Comparison of ENCODE assay signal across 19 cellular contexts in the genomic region with DNA sequence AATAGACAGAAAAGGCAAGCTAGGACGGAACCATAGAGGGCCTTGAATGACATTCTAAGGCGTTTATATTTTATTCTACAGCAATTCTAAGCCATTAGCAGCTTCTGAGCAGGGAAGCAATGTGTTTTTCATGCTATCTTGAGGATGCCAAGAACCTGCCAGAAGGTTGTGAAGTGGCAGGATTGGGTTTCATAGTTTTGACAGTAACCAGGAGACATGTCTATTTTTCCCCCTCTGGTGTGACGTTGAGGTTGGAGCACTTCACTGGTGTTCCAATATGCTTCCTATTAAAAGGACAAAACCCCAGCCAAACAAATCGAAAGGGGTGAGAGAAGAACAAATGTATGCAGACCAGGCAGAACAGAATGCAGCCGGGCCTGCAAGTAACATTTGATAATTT.
"Had no signal": no experiment of that assay in that cellular context is flagged by ENCODE, and none has a peak within 500 bp of the region (broad histone marks: within the 10 kb centered on the region; RNA-seq: fewer than 3 reads in every experiment).

No MANE protein-coding gene starts in this region.

- H3K27me3 ChIP-seq: breast epithelium, ovary, stomach had no signal

- H3K4me3 ChIP-seq: breast epithelium, lower lobe of right lung, ovary, stomach had no signal

- H3K36me3 ChIP-seq: breast epithelium, lower lobe of right lung, ovary, stomach had no signal

- ATAC-seq: activated CD8-positive, alpha-beta memory T cell treated with anti-CD3 and anti-CD28 coated beads, Interleukin-2, amount 10 ng/mL, durations not matched to agents 7 days and 5 days; activated naive CD8-positive, alpha-beta T cell treated with anti-CD3 and anti-CD28 coated beads, Interleukin-2, amount 50 U/mL, for 24 hours; activated T-helper 17 cell treated with anti-CD3 and anti-CD28 coated beads, Interleukin-2, amount 50 U/mL, for 72 hours; esophagus mucosa; lower lobe of right lung; naive thymus-derived CD8-positive, alpha-beta T cell; sciatic nerve; stimulated activated effector memory CD8-positive, alpha-beta T cell treated with anti-CD3 and anti-CD28 coated beads, Interleukin-12 subunit alpha, Interleukin-12 subunit beta, amount 100 ng/mL, for 72 hours; WTC11 had no signal

- H3K4me1 ChIP-seq: breast epithelium, lower lobe of right lung, stomach had no signal

- H3K9me3 ChIP-seq: breast epithelium, lower lobe of right lung, ovary, stomach had no signal

- H3K27ac ChIP-seq: breast epithelium, lower lobe of right lung, ovary, stomach had no signal

- DNase-seq: activated CD4-positive, alpha-beta memory T cell treated with anti-CD3 and anti-CD28 coated beads, Interleukin-2, amount 10 ng/mL, durations not matched to agents 7 days and 5 days; activated CD4-positive, alpha-beta T cell treated with anti-CD3 and anti-CD28 coated beads for 4 hours; activated CD8-positive, alpha-beta memory T cell treated with anti-CD3 and anti-CD28 coated beads, Interleukin-2, amount 10 ng/mL, durations not matched to agents 7 days and 5 days; activated naive CD4-positive, alpha-beta T cell treated with anti-CD3 and anti-CD28 coated beads for 36 hours; activated naive CD8-positive, alpha-beta T cell treated with anti-CD3 and anti-CD28 coated beads, Interleukin-2, amount 50 U/mL, for 24 hours; activated T-cell treated with anti-CD3 and anti-CD28 coated beads, Interleukin-2, amount 50 U/mL, for 1 hour; aorta; effector CD8-positive, alpha-beta T cell; lower lobe of right lung; naive thymus-derived CD8-positive, alpha-beta T cell; ovary; stimulated activated CD4-positive, alpha-beta T cell treated with anti-CD3 and anti-CD28 coated beads, Interleukin-4, amount 100 ng/mL, for 24 hours; stomach had no signal
